ENCODE assay signal across 28 cellular contexts in the genomic region with DNA sequence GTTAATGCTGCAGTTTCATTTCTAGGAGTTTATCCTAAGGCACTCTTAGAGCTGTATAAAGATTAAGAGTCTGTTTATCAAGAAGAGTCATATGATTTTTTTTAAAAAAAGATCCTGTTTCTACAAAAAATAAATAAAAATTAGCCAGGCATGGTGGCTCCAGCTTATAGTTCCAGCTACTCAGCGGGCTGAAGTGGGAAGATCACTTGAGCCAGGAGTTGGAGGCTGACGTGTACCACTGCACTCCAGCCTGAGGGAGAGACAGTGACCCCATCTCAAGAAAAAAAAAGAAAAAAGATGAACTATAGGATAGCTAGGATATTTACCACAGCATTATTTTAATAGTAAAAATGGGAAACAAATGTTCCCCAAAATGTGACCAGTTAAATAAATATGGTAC.
"Had no signal": no experiment of that assay in that cellular context is flagged by ENCODE, and none has a peak within 500 bp of the region (broad histone marks: within the 10 kb centered on the region; RNA-seq: fewer than 3 reads in every experiment).

No MANE protein-coding gene starts in this region.

- H3K4me3 Mint-ChIP-seq: activated CD4-positive, alpha-beta memory T cell treated with anti-CD3 and anti-CD28 coated beads for 36 hours; activated CD4-positive, alpha-beta T cell treated with anti-CD3 and anti-CD28 coated beads for 36 hours; activated CD4-positive, alpha-beta T cell treated with anti-CD3 and anti-CD28 coated beads, Interleukin-2, amount 10 ng/mL, durations not matched to agents 24 days and 14 days; activated CD8-positive, alpha-beta memory T cell treated with anti-CD3 and anti-CD28 coated beads, Interleukin-2, amount 10 ng/mL, durations not matched to agents 7 days and 5 days; activated CD8-positive, alpha-beta T cell treated with anti-CD3 and anti-CD28 coated beads, Interleukin-2, amount 10 ng/mL, durations not matched to agents 7 days and 5 days; activated naive CD4-positive, alpha-beta T cell treated with anti-CD3 and anti-CD28 coated beads, Interleukin-2, amount 10 ng/mL, durations not matched to agents 7 days and 5 days; activated naive CD8-positive, alpha-beta T cell treated with anti-CD3 and anti-CD28 coated beads, Interleukin-2, amount 10 ng/mL, durations not matched to agents 7 days and 5 days; activated T-cell treated with anti-CD3 and anti-CD28 coated beads, Interleukin-2, amount 50 U/mL, for 72 hours; central memory CD8-positive, alpha-beta T cell; dendritic cell treated with granulocyte-macrophage colony-stimulating factor and Interleukin-4, amounts not matched to agents 40 ng/mL and 50 ng/mL, for 4 days; endodermal cell had no signal

- H3K27ac Mint-ChIP-seq: activated CD4-positive, alpha-beta memory T cell treated with anti-CD3 and anti-CD28 coated beads for 36 hours; activated CD4-positive, alpha-beta T cell treated with anti-CD3 and anti-CD28 coated beads for 36 hours; activated CD4-positive, alpha-beta T cell treated with anti-CD3 and anti-CD28 coated beads, Interleukin-2, amount 10 ng/mL, durations not matched to agents 24 days and 14 days; activated CD8-positive, alpha-beta memory T cell treated with anti-CD3 and anti-CD28 coated beads, Interleukin-2, amount 10 ng/mL, durations not matched to agents 7 days and 5 days; activated CD8-positive, alpha-beta T cell treated with anti-CD3 and anti-CD28 coated beads, Interleukin-2, amount 10 ng/mL, durations not matched to agents 7 days and 5 days; activated naive CD4-positive, alpha-beta T cell treated with anti-CD3 and anti-CD28 coated beads, Interleukin-2, amount 10 ng/mL, durations not matched to agents 7 days and 5 days; activated naive CD4-positive, alpha-beta T cell treated with anti-CD3 and anti-CD28 coated beads, Interleukin-2, amount 50 U/mL, for 72 hours; activated naive CD8-positive, alpha-beta T cell treated with anti-CD3 and anti-CD28 coated beads, Interleukin-2, amount 10 ng/mL, durations not matched to agents 7 days and 5 days; activated T-cell treated with anti-CD3 and anti-CD28 coated beads, Interleukin-2, amount 50 U/mL, for 72 hours; dendritic cell treated with granulocyte-macrophage colony-stimulating factor and Interleukin-4, amounts not matched to agents 40 ng/mL and 50 ng/mL, for 4 days; endodermal cell had no signal

- H3K27ac ChIP-seq: brain microvascular endothelial cell, coronary artery, dorsolateral prefrontal cortex, heart right ventricle had no signal

- ATAC-seq: activated CD4-positive, alpha-beta T cell treated with anti-CD3 and anti-CD28 coated beads for 36 hours; activated CD8-positive, alpha-beta memory T cell treated with anti-CD3 and anti-CD28 coated beads, Interleukin-2, amount 10 ng/mL, durations not matched to agents 7 days and 5 days; activated CD8-positive, alpha-beta T cell treated with anti-CD3 and anti-CD28 coated beads, Interleukin-2, amount 10 ng/mL, durations not matched to agents 7 days and 5 days; activated naive CD4-positive, alpha-beta T cell treated with anti-CD3 and anti-CD28 coated beads, Interleukin-2, amount 50 U/mL, for 72 hours; activated T-cell treated with anti-CD3 and anti-CD28 coated beads, Interleukin-2, amount 50 U/mL, for 72 hours; esophagus mucosa; heart right ventricle had no signal

- H3K27me3 ChIP-seq: brain microvascular endothelial cell, dorsolateral prefrontal cortex, heart right ventricle had no signal

- H3K9me3 ChIP-seq: heart right ventricle had no signal

- DNase-seq: activated CD4-positive, alpha-beta memory T cell treated with anti-CD3 and anti-CD28 coated beads for 36 hours; activated CD4-positive, alpha-beta T cell treated with anti-CD3 and anti-CD28 coated beads for 36 hours; activated CD4-positive, alpha-beta T cell treated with anti-CD3 and anti-CD28 coated beads, Interleukin-2, amount 10 ng/mL, durations not matched to agents 24 days and 14 days; activated CD4-positive, CD25-positive, alpha-beta regulatory T cell; activated CD4-positive, CD25-positive, alpha-beta regulatory T cell treated with anti-CD3 and anti-CD28 coated beads, Interleukin-2, amount 50 U/mL, for 72 hours; activated CD8-positive, alpha-beta memory T cell treated with anti-CD3 and anti-CD28 coated beads, Interleukin-2, amount 10 ng/mL, durations not matched to agents 7 days and 5 days; activated CD8-positive, alpha-beta memory T cell treated with anti-CD3 and anti-CD28 coated beads, Interleukin-2, amount 50 U/mL, for 4 hours; activated CD8-positive, alpha-beta T cell treated with anti-CD3 and anti-CD28 coated beads, Interleukin-2, amount 10 ng/mL, durations not matched to agents 7 days and 5 days; activated gamma-delta T cell; activated naive CD4-positive, alpha-beta T cell; activated naive CD4-positive, alpha-beta T cell treated with anti-CD3 and anti-CD28 coated beads, Interleukin-2, amount 10 ng/mL, durations not matched to agents 7 days and 5 days; activated naive CD8-positive, alpha-beta T cell treated with anti-CD3 and anti-CD28 coated beads, Interleukin-2, amount 10 ng/mL, durations not matched to agents 7 days and 5 days; activated T-cell treated with anti-CD3 and anti-CD28 coated beads, Interleukin-2, amount 50 U/mL, for 1 hour; activated T-cell treated with anti-CD3 and anti-CD28 coated beads, Interleukin-2, amount 50 U/mL, for 72 hours; amniotic stem cell; anterior cingulate cortex; brain microvascular endothelial cell; dorsolateral prefrontal cortex; effector memory CD4-positive, alpha-beta T cell; endodermal cell; foreskin fibroblast; heart right ventricle; T-helper 2 cell had no signal

- H3K36me3 ChIP-seq: brain microvascular endothelial cell had no signal

- H3K9me3 Mint-ChIP-seq: activated CD4-positive, alpha-beta memory T cell treated with anti-CD3 and anti-CD28 coated beads for 36 hours; activated CD4-positive, alpha-beta T cell treated with anti-CD3 and anti-CD28 coated beads, Interleukin-2, amount 10 ng/mL, durations not matched to agents 24 days and 14 days; activated naive CD4-positive, alpha-beta T cell treated with anti-CD3 and anti-CD28 coated beads, Interleukin-2, amount 10 ng/mL, durations not matched to agents 7 days and 5 days; activated naive CD4-positive, alpha-beta T cell treated with anti-CD3 and anti-CD28 coated beads, Interleukin-2, amount 50 U/mL, for 72 hours; activated naive CD8-positive, alpha-beta T cell treated with anti-CD3 and anti-CD28 coated beads, Interleukin-2, amount 10 ng/mL, durations not matched to agents 7 days and 5 days; activated T-cell treated with anti-CD3 and anti-CD28 coated beads, Interleukin-2, amount 50 U/mL, for 72 hours; central memory CD8-positive, alpha-beta T cell; dendritic cell treated with granulocyte-macrophage colony-stimulating factor and Interleukin-4, amounts not matched to agents 40 ng/mL and 50 ng/mL, for 4 days; endodermal cell had no signal

- H3K27me3 Mint-ChIP-seq: activated CD4-positive, alpha-beta T cell treated with anti-CD3 and anti-CD28 coated beads for 36 hours; activated CD8-positive, alpha-beta memory T cell treated with anti-CD3 and anti-CD28 coated beads, Interleukin-2, amount 10 ng/mL, durations not matched to agents 7 days and 5 days; activated naive CD8-positive, alpha-beta T cell treated with anti-CD3 and anti-CD28 coated beads, Interleukin-2, amount 10 ng/mL, durations not matched to agents 7 days and 5 days; central memory CD8-positive, alpha-beta T cell; dendritic cell treated with granulocyte-macrophage colony-stimulating factor and Interleukin-4, amounts not matched to agents 40 ng/mL and 50 ng/mL, for 4 days had no signal

- H3K4me3 ChIP-seq: coronary artery, dorsolateral prefrontal cortex, heart right ventricle had no signal
